22 cellular contexts compared by ENCODE assay signal in the genomic region with DNA sequence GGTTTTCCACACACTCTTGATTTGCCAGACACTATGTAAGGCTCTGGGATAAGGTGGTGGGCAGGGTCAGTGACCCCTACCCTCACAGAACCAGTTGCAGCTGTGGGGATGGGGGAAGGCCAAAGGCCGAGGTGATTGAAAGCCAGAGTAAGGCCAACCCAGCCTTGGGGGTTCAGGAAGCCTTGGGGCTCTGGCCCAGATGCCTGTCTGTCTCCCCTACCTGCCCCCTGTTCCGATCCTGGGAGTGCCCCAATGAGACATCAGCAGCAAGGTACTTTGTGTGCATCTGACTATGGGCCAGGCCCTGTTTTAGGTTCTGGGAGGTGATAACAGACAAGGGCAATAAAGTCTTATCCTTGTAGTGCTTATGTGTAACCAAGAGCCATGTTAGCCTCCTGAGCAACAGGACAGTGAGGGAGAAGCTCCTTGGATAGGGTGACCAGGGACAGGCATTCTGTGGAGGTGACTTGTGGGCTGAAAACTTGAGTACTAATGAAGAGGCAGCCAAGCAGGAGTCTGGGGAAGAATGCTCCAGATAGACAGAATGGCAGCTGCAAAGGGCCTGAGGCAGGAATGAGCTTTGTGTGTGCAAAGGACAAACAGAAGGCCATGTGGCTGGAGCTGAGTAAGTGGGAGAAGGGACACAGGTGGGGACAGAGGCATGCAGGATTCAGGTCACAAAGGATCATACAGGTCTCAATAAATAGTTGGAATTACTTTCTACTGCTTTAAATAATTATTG.
DNase-seq lines count a peak whose midpoint lies in the region; ATAC-seq, FAIRE-seq and TF ChIP-seq lines count a peak whose summit lies in the region.
"Had no signal": no experiment of that assay in that cellular context is flagged by ENCODE, and none has a peak within 500 bp of the region (broad histone marks: within the 10 kb centered on the region; RNA-seq: fewer than 3 reads in every experiment).

No MANE protein-coding gene starts in this region.

- no peak overlapping the region for H3K4me3 Mint-ChIP-seq in activated naive CD4-positive, alpha-beta T cell treated with anti-CD3 and anti-CD28 coated beads, Interleukin-2, amount 10 ng/mL, durations not matched to agents 7 days and 5 days
- peak overlapping the region; percentile 11 to 80 for H3K4me3 Mint-ChIP-seq in effector memory CD8-positive, alpha-beta T cell
- H3K4me3 Mint-ChIP-seq: neural progenitor cell had no signal

- no peak overlapping the region for H3K4me3 ChIP-seq in subcutaneous abdominal adipose tissue (ENCODE audit: low read depth in 1 of 5, low read length in 5 of 5)
- H3K4me3 ChIP-seq: adrenal gland, cardiac muscle cell, heart left ventricle, neural progenitor cell, uterus had no signal

- no peaks in the 10 kb centered on the region for H3K27me3 Mint-ChIP-seq in activated naive CD4-positive, alpha-beta T cell treated with anti-CD3 and anti-CD28 coated beads, Interleukin-2, amount 10 ng/mL, durations not matched to agents 7 days and 5 days
- no peaks in the 10 kb centered on the region for H3K27me3 Mint-ChIP-seq in effector memory CD8-positive, alpha-beta T cell

- H3K9me3 ChIP-seq in subcutaneous abdominal adipose tissue (ENCODE audit: control insufficient read depth in 5 of 5, low read length in 5 of 5) = no peaks in the 10 kb centered on the region
- H3K9me3 ChIP-seq: adrenal gland, heart left ventricle, uterus had no signal

- CTCF ChIA-PET in activated naive CD4-positive, alpha-beta T cell treated with anti-CD3 and anti-CD28 coated beads, Interleukin-2, amount 10 ng/mL, durations not matched to agents 7 days and 5 days (lab: Charles Lee) = interaction anchor here (1.4 to 4.5 kb wide), 4 partner anchors 9 to 22 kb away, joined by 4 to 36 read pairs (median 10); no protein-coding TSS in a partner anchor

- peaks cover 74% of the 10 kb centered on the region for H3K36me3 Mint-ChIP-seq in activated naive CD4-positive, alpha-beta T cell treated with anti-CD3 and anti-CD28 coated beads, Interleukin-2, amount 10 ng/mL, durations not matched to agents 7 days and 5 days
- peaks cover 43% of the 10 kb centered on the region for H3K36me3 Mint-ChIP-seq in effector memory CD8-positive, alpha-beta T cell (ENCODE audit: insufficient read depth)

- TF ChIP-seq CTCF in VCaP (conservative IDR thresholded peaks at IDR 0.05) (no peak), GM20000 (IDR thresholded peaks at IDR 0.05; ENCODE audit: extremely low read depth, missing control alignments) (no peak), D721Med (IDR thresholded peaks at IDR 0.05; ENCODE audit: insufficient read depth, missing control alignments) (no peak)

- peaks cover 3 to 39% (median 34%) of the 10 kb centered on the region in 5 donors for H3K36me3 ChIP-seq in subcutaneous abdominal adipose tissue (ENCODE audit: control insufficient read depth in 5 of 5, insufficient read depth in 5 of 5, low read length in 5 of 5)
- H3K36me3 ChIP-seq: cardiac muscle cell, neural progenitor cell, uterus had no signal

- no peaks in the 10 kb centered on the region for H3K27me3 ChIP-seq in subcutaneous abdominal adipose tissue (ENCODE audit: control insufficient read depth in 5 of 5, insufficient read depth in 4 of 5, low read length in 5 of 5)
- H3K27me3 ChIP-seq: adrenal gland, cardiac muscle cell, heart left ventricle, neural progenitor cell, uterus had no signal

- ATAC-seq in effector memory CD8-positive, alpha-beta T cell (replicated peaks) = no peak
- ATAC-seq: heart left ventricle, SK-N-SH treated with all-trans-retinoic acid at 6 μM for 48 hours had no signal

- H3K27ac ChIP-seq in VCaP = peak overlapping the region; percentile 99
- peak overlapping the region; percentile 77 for H3K27ac ChIP-seq in subcutaneous abdominal adipose tissue (ENCODE audit: low read depth, low read length)
- H3K27ac ChIP-seq: adrenal gland, cardiac muscle cell, neural progenitor cell, uterus had no signal

- H3K4me1 ChIP-seq in subcutaneous abdominal adipose tissue (ENCODE audit: control insufficient read depth in 5 of 5, insufficient read depth in 5 of 5, low read length in 5 of 5) = peaks cover 33 to 98% (median 94%) of the 10 kb centered on the region in 5 donors

- H3K4me1 Mint-ChIP-seq in activated naive CD4-positive, alpha-beta T cell treated with anti-CD3 and anti-CD28 coated beads, Interleukin-2, amount 10 ng/mL, durations not matched to agents 7 days and 5 days = peaks cover 99% of the 10 kb centered on the region
- H3K4me1 Mint-ChIP-seq in effector memory CD8-positive, alpha-beta T cell (ENCODE audit: low read depth in 2 of 2) = peaks cover 86 to 94% of the 10 kb centered on the region in 2 donors

- DNase-seq in activated naive CD4-positive, alpha-beta T cell treated with anti-CD3 and anti-CD28 coated beads, Interleukin-2, amount 10 ng/mL, durations not matched to agents 7 days and 5 days = no peak
- no peak for DNase-seq in activated naive CD4-positive, alpha-beta T cell (lab: John Stamatoyannopoulos, UW)
- no peak for DNase-seq in effector memory CD8-positive, alpha-beta T cell
- no peak for DNase-seq in GM20000 (ENCODE audit: low spot score)
- DNase-seq in D721Med (ENCODE audit: insufficient read length, low spot score) = no peak
- DNase-seq in globus pallidus (ENCODE audit: low spot score) = no peak
- DNase-seq: effector CD4-positive, alpha-beta T cell; HCEC 1CT; heart left ventricle; NCI-H1417 treated with DMSO at 0.1 percent for 48 hours; NCI-H2171; NCI-H774; stimulated activated CD4-positive, alpha-beta T cell treated with anti-CD3 and anti-CD28 coated beads, Interleukin-15, amount 100 ng/mL, for 24 hours; stimulated activated naive CD4-positive, alpha-beta T cell treated with Interleukin-2 at 50 U/mL for 16 hours; uterus had no signal

- FAIRE-seq in D721Med (lab: Jason Lieb, UNC) = no peak
- FAIRE-seq: islet of Langerhans had no signal

- peak overlapping the region; percentile 95 for H3K27ac Mint-ChIP-seq in activated naive CD4-positive, alpha-beta T cell treated with anti-CD3 and anti-CD28 coated beads, Interleukin-2, amount 10 ng/mL, durations not matched to agents 7 days and 5 days
- H3K27ac Mint-ChIP-seq in effector memory CD8-positive, alpha-beta T cell = peak overlapping the region; percentile 77 to 93
- H3K27ac Mint-ChIP-seq: neural progenitor cell had no signal

- H3K9me3 Mint-ChIP-seq in activated naive CD4-positive, alpha-beta T cell treated with anti-CD3 and anti-CD28 coated beads, Interleukin-2, amount 10 ng/mL, durations not matched to agents 7 days and 5 days = no peaks in the 10 kb centered on the region
- H3K9me3 Mint-ChIP-seq in effector memory CD8-positive, alpha-beta T cell = no peaks in the 10 kb centered on the region

- H3K9ac ChIP-seq in subcutaneous abdominal adipose tissue (ENCODE audit: low read length in 5 of 5) = no peak overlapping the region
- H3K9ac ChIP-seq: neural progenitor cell had no signal
